In genomic region chr3:107985496-107985895, GRCh38 we compare ENCODE assay signal across 8 cellular contexts.
DNase-seq lines count a peak whose midpoint lies in the region; ATAC-seq lines count a peak whose summit lies in the region.

No MANE protein-coding gene starts in this region.

- intact Hi-C loops in left ventricle myocardium superior (cut with micrococcal nuclease) = no loop called here

- ATAC-seq in HG03064 (IDR thresholded peaks at IDR 0.05; ENCODE audit: low read depth, unreplicated experiment) (peak; percentile 97), left ventricle myocardium superior (no peak)
- ATAC-seq in stimulated activated naive CD8-positive, alpha-beta T cell treated with anti-CD3 and anti-CD28 coated beads, Interleukin-15, Interleukin-2, amounts not matched to agents 100 U/mL and 50 U/mL, for 24 hours = peak; percentile 95

- DNase-seq in activated T-cell treated with anti-CD3 and anti-CD28 coated beads for 1 hour (ENCODE audit: low read depth) (peak; percentile 11), activated T-cell treated with anti-CD3 and anti-CD28 coated beads for 4 hours (no peak), epidermal melanocyte (ENCODE audit: insufficient read length, low spot score) (no peak), HuH-7 (ENCODE audit: low spot score) (no peak), left ventricle myocardium superior (no peak)
- peak; percentile 33 to 51 for DNase-seq in activated CD4-positive, alpha-beta T cell treated with anti-CD3 and anti-CD28 coated beads, Interleukin-2, amount 50 U/mL, for 48 hours
- DNase-seq in stimulated activated naive CD8-positive, alpha-beta T cell treated with anti-CD3 and anti-CD28 coated beads, Interleukin-15, Interleukin-2, amounts not matched to agents 100 U/mL and 50 U/mL, for 24 hours = peak; percentile 57

Comparison
In these comparisons a context has a peak if more than half of its experiments do, and no peak if none do; other contexts are left out.
1. DNase-seq: peak in activated T-cell treated with anti-CD3 and anti-CD28 coated beads for 1 hour (single experiment), activated CD4-positive, alpha-beta T cell treated with anti-CD3 and anti-CD28 coated beads, Interleukin-2, amount 50 U/mL, for 48 hours (2 of 2) and stimulated activated naive CD8-positive, alpha-beta T cell treated with anti-CD3 and anti-CD28 coated beads, Interleukin-15, Interleukin-2, amounts not matched to agents 100 U/mL and 50 U/mL, for 24 hours (single experiment); none in activated T-cell treated with anti-CD3 and anti-CD28 coated beads for 4 hours (single experiment), epidermal melanocyte (single experiment), HuH-7 (single experiment) and left ventricle myocardium superior (single experiment).